Comparison of ENCODE assay signal across 8 cellular contexts in the genomic region with DNA sequence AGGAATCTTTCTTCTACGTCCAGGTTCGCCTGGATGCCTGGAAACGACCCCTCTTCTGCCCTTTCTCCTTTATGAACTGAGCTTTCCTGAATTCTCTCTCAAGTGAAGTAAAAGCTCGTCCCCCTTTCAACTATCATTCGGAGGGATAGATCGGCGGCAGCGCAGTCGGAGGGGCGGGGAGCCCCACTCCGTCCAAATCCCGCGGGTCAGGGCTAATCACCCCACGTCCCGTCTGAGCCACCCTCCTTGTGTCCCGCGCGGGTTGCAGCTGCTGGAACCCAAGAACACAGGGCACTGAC. TPM values are rescaled to one million over a fixed set of nuclear protein-coding genes. Genes with fewer than 3 reads are reported as not detected.
DNase-seq lines count a peak whose midpoint lies in the region; ATAC-seq and TF ChIP-seq lines count a peak whose summit lies in the region.

No MANE protein-coding gene starts in this region.

- H3K4me3 ChIP-seq in iPS-15b (ENCODE audit: low read depth, low read length) = peak overlapping the region; percentile 90

- no peaks in the 10 kb centered on the region for H3K27me3 ChIP-seq in CD4-positive, alpha-beta T cell (ENCODE audit: control insufficient read depth, insufficient read depth, low read length)
- H3K27me3 ChIP-seq in iPS-15b (ENCODE audit: control insufficient read depth, insufficient read depth, low read length) = peaks cover 2% of the 10 kb centered on the region

- no peaks in the 10 kb centered on the region for H3K9me3 Mint-ChIP-seq in CD4-positive, alpha-beta T cell
- no peaks in the 10 kb centered on the region for H3K9me3 Mint-ChIP-seq in activated T-helper 2 cell treated with anti-CD3 and anti-CD28 coated beads, Interferon-gamma antibody, Interleukin-2, Interleukin-4, amounts not matched to agents 10 μg/mL and 5 μg/mL and 100 μg/mL, durations not matched to agents 14 hours and 24 hours and 36 hours
- no peaks in the 10 kb centered on the region for H3K9me3 Mint-ChIP-seq in stimulated activated naive CD8-positive, alpha-beta T cell treated with anti-CD3 and anti-CD28 coated beads, Interleukin-15, Interleukin-2, amounts not matched to agents 100 ng/mL and 50 ng/mL, for 24 hours

- POLR2A ChIA-PET in CD4-positive, alpha-beta T cell (lab: Charles Lee) = interaction anchor here (0.7 to 3.9 kb wide), 27 partner anchors 8 to 971 kb away, joined by 3 to 34 read pairs (median 4); a partner anchor contains a TSS

- intact Hi-C loops in CD4-positive, alpha-beta T cell (cut with DNase I, micrococcal nuclease) = loop anchor here (2.0 to 5.0 kb wide), 5 partner anchors 51 to 310 kb away; a partner anchor contains a TSS
- intact Hi-C loops in activated T-helper 2 cell treated with anti-CD3 and anti-CD28 coated beads, Interferon-gamma antibody, Interleukin-2, Interleukin-4, amounts not matched to agents 10 μg/mL and 5 μg/mL and 100 μg/mL, durations not matched to agents 14 hours and 24 hours and 36 hours (cut with micrococcal nuclease) = loop anchor here (1.0 to 10.0 kb wide), 12 partner anchors 25 to 921 kb away; a partner anchor contains a TSS

- no peaks in the 10 kb centered on the region for H3K27me3 Mint-ChIP-seq in CD4-positive, alpha-beta T cell
- H3K27me3 Mint-ChIP-seq in activated T-helper 2 cell treated with anti-CD3 and anti-CD28 coated beads, Interferon-gamma antibody, Interleukin-2, Interleukin-4, amounts not matched to agents 10 μg/mL and 5 μg/mL and 100 μg/mL, durations not matched to agents 14 hours and 24 hours and 36 hours (ENCODE audit: low read depth) = no peaks in the 10 kb centered on the region
- H3K27me3 Mint-ChIP-seq in stimulated activated naive CD8-positive, alpha-beta T cell treated with anti-CD3 and anti-CD28 coated beads, Interleukin-15, Interleukin-2, amounts not matched to agents 100 ng/mL and 50 ng/mL, for 24 hours = no peaks in the 10 kb centered on the region

- ATAC-seq in CD4-positive, alpha-beta T cell (ENCODE audit: poor library complexity) = no peak
- ATAC-seq in HG02852 (IDR thresholded peaks at IDR 0.05; ENCODE audit: unreplicated experiment) = peak; percentile 28

- no peaks in the 10 kb centered on the region for H3K36me3 ChIP-seq in iPS-15b (ENCODE audit: control insufficient read depth, insufficient read depth, low read length)

- H3K9me3 ChIP-seq in CD4-positive, alpha-beta T cell (ENCODE audit: control insufficient read depth, low read length) = no peaks in the 10 kb centered on the region
- H3K9me3 ChIP-seq in iPS-15b (ENCODE audit: control insufficient read depth, insufficient read depth, low read length) = no peaks in the 10 kb centered on the region

- peak overlapping the region; percentile 89 for H3K27ac Mint-ChIP-seq in CD4-positive, alpha-beta T cell
- peak overlapping the region; percentile 94 for H3K27ac Mint-ChIP-seq in activated T-helper 2 cell treated with anti-CD3 and anti-CD28 coated beads, Interferon-gamma antibody, Interleukin-2, Interleukin-4, amounts not matched to agents 10 μg/mL and 5 μg/mL and 100 μg/mL, durations not matched to agents 14 hours and 24 hours and 36 hours
- peak overlapping the region; percentile 97 for H3K27ac Mint-ChIP-seq in stimulated activated naive CD8-positive, alpha-beta T cell treated with anti-CD3 and anti-CD28 coated beads, Interleukin-15, Interleukin-2, amounts not matched to agents 100 ng/mL and 50 ng/mL, for 24 hours

- DNase-seq in CD4-positive, alpha-beta T cell = no peak
- DNase-seq in activated T-helper 2 cell treated with anti-CD3 and anti-CD28 coated beads, Interferon-gamma antibody, Interleukin-2, Interleukin-4, amounts not matched to agents 10 μg/mL and 5 μg/mL and 100 μg/mL, durations not matched to agents 14 hours and 24 hours and 36 hours (ENCODE audit: low spot score) = no peak
- DNase-seq in H4 (ENCODE audit: low spot score) (no peak), kidney tubule cell (ENCODE audit: low spot score) (no peak)
- DNase-seq in activated CD8-positive, alpha-beta memory T cell treated with anti-CD3 and anti-CD28 coated beads, Interleukin-2, amount 50 U/mL, for 4 hours = no peak

- H3K4me3 Mint-ChIP-seq in CD4-positive, alpha-beta T cell = peak overlapping the region; percentile 95
- H3K4me3 Mint-ChIP-seq in activated T-helper 2 cell treated with anti-CD3 and anti-CD28 coated beads, Interferon-gamma antibody, Interleukin-2, Interleukin-4, amounts not matched to agents 10 μg/mL and 5 μg/mL and 100 μg/mL, durations not matched to agents 14 hours and 24 hours and 36 hours (ENCODE audit: low read depth) = peak overlapping the region; percentile 95
- peak overlapping the region; percentile 96 for H3K4me3 Mint-ChIP-seq in stimulated activated naive CD8-positive, alpha-beta T cell treated with anti-CD3 and anti-CD28 coated beads, Interleukin-15, Interleukin-2, amounts not matched to agents 100 ng/mL and 50 ng/mL, for 24 hours

- CTCF ChIA-PET in CD4-positive, alpha-beta T cell (lab: Charles Lee) = interaction anchor here (0.9 to 2.2 kb wide), 6 partner anchors 21 to 459 kb away, joined by 3 to 8 read pairs (median 4); no protein-coding TSS in a partner anchor

- peaks cover 4% of the 10 kb centered on the region for H3K36me3 Mint-ChIP-seq in CD4-positive, alpha-beta T cell (ENCODE audit: low read depth)
- no peaks in the 10 kb centered on the region for H3K36me3 Mint-ChIP-seq in activated T-helper 2 cell treated with anti-CD3 and anti-CD28 coated beads, Interferon-gamma antibody, Interleukin-2, Interleukin-4, amounts not matched to agents 10 μg/mL and 5 μg/mL and 100 μg/mL, durations not matched to agents 14 hours and 24 hours and 36 hours (ENCODE audit: low read depth)
- no peaks in the 10 kb centered on the region for H3K36me3 Mint-ChIP-seq in stimulated activated naive CD8-positive, alpha-beta T cell treated with anti-CD3 and anti-CD28 coated beads, Interleukin-15, Interleukin-2, amounts not matched to agents 100 ng/mL and 50 ng/mL, for 24 hours (ENCODE audit: low read depth)

- H3K27ac ChIP-seq in CD4-positive, alpha-beta T cell (ENCODE audit: low read depth, low read length) = peak overlapping the region; percentile 93

- peaks cover 44% of the 10 kb centered on the region for H3K4me1 Mint-ChIP-seq in CD4-positive, alpha-beta T cell (ENCODE audit: low read depth)
- peaks cover 45% of the 10 kb centered on the region for H3K4me1 Mint-ChIP-seq in activated T-helper 2 cell treated with anti-CD3 and anti-CD28 coated beads, Interferon-gamma antibody, Interleukin-2, Interleukin-4, amounts not matched to agents 10 μg/mL and 5 μg/mL and 100 μg/mL, durations not matched to agents 14 hours and 24 hours and 36 hours (ENCODE audit: low read depth)
- peaks cover 52% of the 10 kb centered on the region for H3K4me1 Mint-ChIP-seq in stimulated activated naive CD8-positive, alpha-beta T cell treated with anti-CD3 and anti-CD28 coated beads, Interleukin-15, Interleukin-2, amounts not matched to agents 100 ng/mL and 50 ng/mL, for 24 hours (ENCODE audit: low read depth)

- TF ChIP-seq CTCF in CD4-positive, alpha-beta T cell (IDR thresholded peaks at IDR 0.05) = no peak

- H3K9ac ChIP-seq in iPS-15b (ENCODE audit: low read depth, low read length) = peak overlapping the region; percentile 55

- no peaks in the 10 kb centered on the region for H3K4me1 ChIP-seq in iPS-15b (ENCODE audit: control insufficient read depth, insufficient read depth, low read length)

RNA-seq across cellular contexts. Expression of a gene that starts 0.4 kb away (rescaled TPM):
- total RNA-seq in CD4-positive, alpha-beta T cell = under 1 TPM; 0.44 to 0.50 TPM
- total RNA-seq in activated T-helper 2 cell treated with anti-CD3 and anti-CD28 coated beads, Interferon-gamma antibody, Interleukin-2, Interleukin-4, amounts not matched to agents 10 μg/mL and 5 μg/mL and 100 μg/mL, durations not matched to agents 14 hours and 24 hours and 36 hours = 1.3 TPM in 2 replicates
- 0.31 and 0.72 TPM in 2 replicates for total RNA-seq in H4 (2014; rRNA removed; shearing (Covaris generic))

RNA-seq across cellular contexts. Expression of a gene that starts 0.7 kb away (rescaled TPM):
- total RNA-seq in CD4-positive, alpha-beta T cell = 1 to 10 TPM; 4.1 to 4.3 TPM
- 3.8 TPM in 2 replicates for total RNA-seq in activated T-helper 2 cell treated with anti-CD3 and anti-CD28 coated beads, Interferon-gamma antibody, Interleukin-2, Interleukin-4, amounts not matched to agents 10 μg/mL and 5 μg/mL and 100 μg/mL, durations not matched to agents 14 hours and 24 hours and 36 hours
- total RNA-seq in H4 (2014; rRNA removed; shearing (Covaris generic)) = 2.1 and 2.8 TPM in 2 replicates
